Comparison of ENCODE assay signal across 8 cellular contexts in the genomic region with DNA sequence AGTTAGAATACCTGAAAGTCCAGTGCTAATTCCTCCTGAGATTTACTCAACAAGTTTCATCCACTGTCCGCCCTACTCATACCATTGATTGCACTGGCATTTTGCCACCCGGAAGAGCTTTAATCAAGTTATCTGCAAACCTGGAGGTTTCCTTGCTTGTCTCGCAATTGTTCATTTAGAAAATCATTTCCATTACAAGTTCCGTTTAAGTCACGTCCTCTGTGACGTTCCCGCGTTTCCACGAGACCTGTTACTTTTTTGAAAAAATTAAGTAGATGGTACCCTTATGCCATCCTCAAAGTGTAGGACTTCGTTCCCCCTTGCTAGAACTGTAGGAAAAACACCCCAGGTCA. TPM values are rescaled to one million over a fixed set of nuclear protein-coding genes. Genes with fewer than 3 reads are reported as not detected.
DNase-seq lines count a peak whose midpoint lies in the region; ATAC-seq, FAIRE-seq and TF ChIP-seq lines count a peak whose summit lies in the region.

No MANE protein-coding gene starts in this region.

- H3K27ac ChIP-seq in SK-N-MC = no peak overlapping the region
- H3K27ac ChIP-seq in HepG2 (ENCODE audit: extremely low read length, insufficient read depth, low read length) = peak overlapping the region; percentile 60

- CTCF ChIA-PET in MCF 10A (lab: Yijun Ruan, JAX) = interaction anchor here (0.6 to 2.4 kb wide), 12 partner anchors 10 to 300 kb away, joined by 3 to 13 read pairs (median 4); a partner anchor contains a TSS
- CTCF ChIA-PET in HepG2 (lab: Yijun Ruan, JAX; ENCODE audit: low intra/inter-chr PET ratio, low total read pairs) = no interaction called here

- peaks cover 46% of the 10 kb centered on the region for H3K4me1 ChIP-seq in HepG2 (ENCODE audit: insufficient read depth, low read length)

- peak overlapping the region; percentile 94 for H3K4me3 Mint-ChIP-seq in MCF 10A (ENCODE audit: unreplicated experiment)

- BruUV-seq in MCF 10A (replicated peaks; lab: Mats Ljungman, UMichigan) = TSS peak; percentile 97
- TSS peak; percentile 98 for BruUV-seq in HepG2 (replicated peaks; lab: Mats Ljungman, UMichigan)

- ATAC-seq in HepG2 (no peak), HG03139 (IDR thresholded peaks at IDR 0.05; ENCODE audit: unreplicated experiment) (no peak)

- peak in 2 of 3 experiments; percentile 49 to 68 for DNase-seq in NCI-H1417 (lab: John Stamatoyannopoulos, UW)
- DNase-seq in NCI-H1417 treated with DMSO at 0.1 percent for 48 hours (lab: John Stamatoyannopoulos, UW) = no peak
- DNase-seq in SK-N-MC (ENCODE audit: low read depth, low spot score) = no peak
- no peak for DNase-seq in MCF 10A (ENCODE audit: unreplicated experiment)
- DNase-seq in HepG2 (ENCODE audit: low spot score) = peak; percentile 31
- peak; percentile 40 for DNase-seq in stimulated activated CD8-positive, alpha-beta memory T cell treated with anti-CD3 and anti-CD28 coated beads, Interleukin-12 subunit alpha, Interleukin-12 subunit beta, amount 100 ng/mL, for 1 hour (ENCODE audit: low read depth)
- DNase-seq in islet precursor cell = no peak

- in situ Hi-C loops in HepG2 (cut with HindIII; ENCODE audit: extremely low pct_ligation_motif_present, low pct_unique_long_range_greater_than_20kb) = loop anchor here (25.0 kb wide), 1 partner anchor 194 kb away; no protein-coding TSS in a partner anchor

- peak overlapping the region; percentile 96 for H3K27ac Mint-ChIP-seq in MCF 10A (ENCODE audit: low read depth, unreplicated experiment)

- no peak for TF ChIP-seq RAD21 in HepG2 (CRISPR knock-in tag; IDR thresholded peaks at IDR 0.05)

- no peak for TF ChIP-seq POLR2A in HepG2 (IDR thresholded peaks at IDR 0.05; ENCODE audit: insufficient read depth in 1 of 2, low read depth in 2 of 2, low read length in 2 of 2)

- no peak for TF ChIP-seq EP300 in HepG2 (IDR thresholded peaks at IDR 0.05; ENCODE audit: low read depth in 2 of 2, low read length in 2 of 2)
- no peak for TF ChIP-seq EP300 in HepG2 (CRISPR knock-in tag; IDR thresholded peaks at IDR 0.05; ENCODE audit: borderline replicate concordance)

- 0% methylated on average over 10 of the region's 10 CpGs for WGBS in HepG2 (ENCODE audit: low lambda C conversion rate)

- POLR2A ChIA-PET in MCF 10A (lab: Yijun Ruan, JAX) = interaction anchor here (0.6 to 6.4 kb wide), 58 partner anchors 10 to 477 kb away, joined by 3 to 223 read pairs (median 6); a partner anchor contains a TSS
- POLR2A ChIA-PET in HepG2 (lab: Yijun Ruan, JAX) = interaction anchor here (0.7 to 1.9 kb wide), 7 partner anchors 11 to 177 kb away, joined by 3 to 8 read pairs (median 4); a partner anchor contains a TSS

- H3K79me2 ChIP-seq in HepG2 (ENCODE audit: insufficient read depth, low read length) = peaks cover 34% of the 10 kb centered on the region

- FAIRE-seq in HepG2 (lab: Jason Lieb, UNC) = no peak

- no peaks in the 10 kb centered on the region; a peak in 1 of 5 replicates for H3K27me3 ChIP-seq in HepG2 (ENCODE audit: control insufficient read depth in 1 of 2, insufficient read depth in 2 of 2, low read length in 2 of 2)

- no peaks in the 10 kb centered on the region for H3K36me3 Mint-ChIP-seq in MCF 10A (ENCODE audit: insufficient read depth, unreplicated experiment)

- peak overlapping the region; percentile 79 for H2AFZ ChIP-seq in HepG2 (ENCODE audit: low read length)

- H3K4me2 ChIP-seq in HepG2 (ENCODE audit: low read depth, low read length) = peak overlapping the region; percentile 87

- no peaks in the 10 kb centered on the region for H3K9me3 Mint-ChIP-seq in MCF 10A (ENCODE audit: unreplicated experiment)

- peaks cover 25% of the 10 kb centered on the region for H3K4me1 Mint-ChIP-seq in MCF 10A (ENCODE audit: insufficient read depth, unreplicated experiment)

- no peak for TF ChIP-seq CTCF in MCF 10A (IDR thresholded peaks at IDR 0.05; ENCODE audit: unreplicated experiment)
- no peak for TF ChIP-seq CTCF in HepG2 (CRISPR knock-in tag; IDR thresholded peaks at IDR 0.05)

- H3K36me3 ChIP-seq in SK-N-MC (ENCODE audit: insufficient read depth, low read length) (no peaks in the 10 kb centered on the region), HepG2 (replicated peaks in 1 of 2; ENCODE audit: control insufficient read depth in 1 of 2, insufficient read depth in 2 of 2, low read length in 2 of 2) (no peaks in the 10 kb centered on the region)

- H3K9ac ChIP-seq in SK-N-MC (ENCODE audit: insufficient read length) (peak overlapping the region; percentile 76), HepG2 (ENCODE audit: insufficient read depth, low read depth, low read length) (peak overlapping the region; percentile 68)

- H4K20me1 ChIP-seq in HepG2 (ENCODE audit: insufficient read depth, low read length) = peaks cover 8% of the 10 kb centered on the region

- no peaks in the 10 kb centered on the region for H3K9me3 ChIP-seq in SK-N-MC (ENCODE audit: low read depth, low read length)
- no peaks in the 10 kb centered on the region for H3K9me3 ChIP-seq in HepG2 (ENCODE audit: low read length)

- intact Hi-C loops in MCF 10A (cut with micrococcal nuclease) (loop anchor here (1.0 to 5.0 kb wide), 5 partner anchors 49 to 203 kb away; a partner anchor contains a TSS), HepG2 (cut with micrococcal nuclease; ENCODE audit: unreplicated experiment) (loop anchor here (2.0 to 10.0 kb wide), 4 partner anchors 159 to 436 kb away; a partner anchor contains a TSS)

- H3K27me3 Mint-ChIP-seq in MCF 10A (ENCODE audit: insufficient read depth, unreplicated experiment) = no peaks in the 10 kb centered on the region

- H3K4me3 ChIP-seq in SK-N-MC (peak overlapping the region; percentile 88), HepG2 (replicated peaks in 1 of 3; ENCODE audit: insufficient read depth in 1 of 3, low read depth in 2 of 3, low read length in 3 of 3) (peak overlapping the region; percentile 61 to 98 (median 96))

TF ChIP-seq in HepG2, 621 proteins besides CTCF, POLR2A, EP300 and RAD21 (continues in another document):
- peak; percentile 33; the same call in 1 of the 2 replicates for TF ChIP-seq NFIC (IDR thresholded peaks at IDR 0.05; ENCODE audit: low read length)

RNA-seq across cellular contexts. Expression of a gene that starts 0.8 kb away (rescaled TPM):
- total RNA-seq in MCF 10A (2022) (52.3 and 53.9 TPM in 2 replicates), HepG2 (2016; rRNA removed; fragmentation: Illumina TruSeq; extraction: Trizol) (19.6 and 28.4 TPM in 2 replicates)
- 4.5 and 6.9 TPM in 2 replicates for total RNA-seq in HepG2 (2016; cell fraction: cytosol; rRNA removed; fragmentation: Illumina TruSeq; extraction: Trizol; ENCODE audit: low read depth)
- total RNA-seq in HepG2 (2016; cell fraction: insoluble cytoplasmic fraction; rRNA removed; fragmentation: Illumina TruSeq; extraction: Trizol) = 20.0 and 28.7 TPM in 2 replicates
- total RNA-seq in HepG2 (2016; cell fraction: membrane; rRNA removed; fragmentation: Illumina TruSeq; extraction: Trizol) = 5.6 and 7.2 TPM in 2 replicates
- 57.5 and 66.0 TPM in 2 replicates for total RNA-seq in HepG2 (2016; cell fraction: nucleus; rRNA removed; fragmentation: Illumina TruSeq; extraction: Trizol)
- 7.8 and 9.7 TPM in 2 replicates for polyA plus RNA-seq in HepG2 (2011; rRNA removed)
- 2.5 and 4.4 TPM in 2 replicates for polyA plus RNA-seq in HepG2 (2011; cell fraction: cytosol; rRNA removed)
- 12.2 and 12.3 TPM in 2 replicates for polyA plus RNA-seq in HepG2 (2011; cell fraction: nucleus; rRNA removed)
- 7.0 and 7.6 TPM in 2 replicates for polyA plus RNA-seq in HepG2 (2012)
- 0.57 and 0.58 TPM in 2 replicates for polyA plus RNA-seq in HepG2 (2016; cell fraction: cytosol; fragmentation: Illumina TruSeq; extraction: Trizol; ENCODE audit: low read depth)
- polyA plus RNA-seq in HepG2 (2016; cell fraction: insoluble cytoplasmic fraction; fragmentation: Illumina TruSeq; extraction: Trizol; ENCODE audit: low read depth) = 9.9 and 12.5 TPM in 2 replicates
- polyA plus RNA-seq in HepG2 (2016; cell fraction: membrane; fragmentation: Illumina TruSeq; extraction: Trizol; ENCODE audit: low read depth) = 1.2 and 1.7 TPM in 2 replicates
- polyA plus RNA-seq in HepG2 (2016; cell fraction: nucleus; fragmentation: Illumina TruSeq; extraction: Trizol; ENCODE audit: insufficient read depth, low read depth) = 21.6 and 24.9 TPM in 2 replicates
- 27.4 and 29.3 TPM in 2 replicates for polyA minus RNA-seq in HepG2 (2011; rRNA and poly(A)+ RNA removed; ENCODE audit: low replicate concordance)
- polyA minus RNA-seq in HepG2 (2011; cell fraction: cytosol; rRNA and poly(A)+ RNA removed) = 12.0 and 18.5 TPM in 2 replicates
- polyA minus RNA-seq in HepG2 (2011; cell fraction: nucleus; rRNA and poly(A)+ RNA removed) = 177 and 185 TPM in 2 replicates

RNA-seq across cellular contexts. Expression of a gene that starts 50.0 kb away (rescaled TPM):
- total RNA-seq in MCF 10A (2022) (207 and 224 TPM in 2 replicates), HepG2 (2016; rRNA removed; fragmentation: Illumina TruSeq; extraction: Trizol) (52.6 and 74.9 TPM in 2 replicates)
- total RNA-seq in HepG2 (2016; cell fraction: cytosol; rRNA removed; fragmentation: Illumina TruSeq; extraction: Trizol; ENCODE audit: low read depth) = 22.4 and 26.4 TPM in 2 replicates
- total RNA-seq in HepG2 (2016; cell fraction: insoluble cytoplasmic fraction; rRNA removed; fragmentation: Illumina TruSeq; extraction: Trizol) = 55.4 and 78.1 TPM in 2 replicates
- 29.7 and 31.7 TPM in 2 replicates for total RNA-seq in HepG2 (2016; cell fraction: membrane; rRNA removed; fragmentation: Illumina TruSeq; extraction: Trizol)
- total RNA-seq in HepG2 (2016; cell fraction: nucleus; rRNA removed; fragmentation: Illumina TruSeq; extraction: Trizol) = 69.1 and 73.3 TPM in 2 replicates
- polyA plus RNA-seq in HepG2 (2011; rRNA removed) = 59.7 and 67.3 TPM in 2 replicates
- 37.3 and 45.5 TPM in 2 replicates for polyA plus RNA-seq in HepG2 (2011; cell fraction: cytosol; rRNA removed)
- 23.3 and 29.6 TPM in 2 replicates for polyA plus RNA-seq in HepG2 (2011; cell fraction: nucleus; rRNA removed)
- 65.2 and 70.0 TPM in 2 replicates for polyA plus RNA-seq in HepG2 (2012)
- polyA plus RNA-seq in HepG2 (2016; cell fraction: cytosol; fragmentation: Illumina TruSeq; extraction: Trizol; ENCODE audit: low read depth) = 15.0 and 17.6 TPM in 2 replicates
- polyA plus RNA-seq in HepG2 (2016; cell fraction: insoluble cytoplasmic fraction; fragmentation: Illumina TruSeq; extraction: Trizol; ENCODE audit: low read depth) = 53.6 and 60.2 TPM in 2 replicates
- polyA plus RNA-seq in HepG2 (2016; cell fraction: membrane; fragmentation: Illumina TruSeq; extraction: Trizol; ENCODE audit: low read depth) = 23.3 and 25.0 TPM in 2 replicates
- 116 and 122 TPM in 2 replicates for polyA plus RNA-seq in HepG2 (2016; cell fraction: nucleus; fragmentation: Illumina TruSeq; extraction: Trizol; ENCODE audit: insufficient read depth, low read depth)
- 43.1 and 49.6 TPM in 2 replicates for polyA minus RNA-seq in HepG2 (2011; rRNA and poly(A)+ RNA removed; ENCODE audit: low replicate concordance)
- polyA minus RNA-seq in HepG2 (2011; cell fraction: cytosol; rRNA and poly(A)+ RNA removed) = 32.1 and 36.1 TPM in 2 replicates
- 57.4 and 68.6 TPM in 2 replicates for polyA minus RNA-seq in HepG2 (2011; cell fraction: nucleus; rRNA and poly(A)+ RNA removed)

Comparison
In these comparisons a context has a peak if more than half of its experiments do, and no peak if none do; other contexts are left out.
1. DNase-seq: peak in NCI-H1417 (2 of 3), HepG2 (single experiment) and stimulated activated CD8-positive, alpha-beta memory T cell treated with anti-CD3 and anti-CD28 coated beads, Interleukin-12 subunit alpha, Interleukin-12 subunit beta, amount 100 ng/mL, for 1 hour (single experiment); none in NCI-H1417 treated with DMSO at 0.1 percent for 48 hours (single experiment), SK-N-MC (single experiment), MCF 10A (single experiment) and islet precursor cell (single experiment).